ENCODE assay signal across 8 cellular contexts in the genomic region with DNA sequence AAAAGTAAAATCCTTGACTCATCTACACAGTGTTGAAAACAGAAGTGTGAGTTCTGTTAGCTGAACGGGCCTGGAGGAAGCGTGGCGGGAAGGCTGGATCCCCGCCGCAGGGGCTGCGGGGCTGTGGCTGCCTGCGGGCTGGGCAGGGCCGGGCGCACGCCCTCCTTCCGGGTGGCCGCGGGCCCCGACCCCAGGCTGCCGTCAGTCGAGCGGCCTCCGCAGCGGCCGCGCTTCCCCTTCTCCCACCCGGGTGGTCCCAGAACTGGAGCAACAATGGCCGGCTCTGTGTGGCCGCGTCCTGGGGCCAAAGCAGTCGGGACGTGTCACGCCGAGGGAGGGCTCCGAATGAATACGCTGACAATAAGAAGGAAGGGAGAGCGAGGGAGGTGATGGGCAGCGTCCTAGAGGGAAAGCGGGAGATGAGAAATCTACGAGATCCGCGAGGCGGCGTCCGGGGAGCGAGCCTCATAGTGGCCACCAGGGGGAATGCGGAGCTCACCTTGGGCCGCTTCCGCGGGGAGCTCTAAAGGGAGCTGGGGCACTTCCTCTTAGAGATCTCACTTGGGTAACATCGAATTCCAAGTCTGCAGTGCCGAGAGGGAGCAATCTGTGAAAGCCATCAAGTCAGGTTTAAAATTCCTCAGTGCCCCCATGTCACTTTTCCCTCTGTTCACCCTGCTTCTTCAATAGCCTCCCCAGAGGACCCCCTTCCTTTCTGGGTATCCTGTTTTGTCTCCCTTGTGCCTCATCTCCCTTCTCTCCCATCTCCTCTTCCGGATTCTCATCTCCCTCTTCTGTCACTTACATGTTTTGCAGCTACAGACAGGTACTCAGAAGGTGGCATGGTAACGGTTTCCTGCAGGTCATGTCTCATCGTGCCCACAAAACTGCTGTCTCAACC.
DNase-seq lines count a peak whose midpoint lies in the region; ATAC-seq and TF ChIP-seq lines count a peak whose summit lies in the region.

No MANE protein-coding gene starts in this region.

- H3K4me3 ChIP-seq in OCI-LY3 (ENCODE audit: low read length) (peak overlapping the region; percentile 99), esophagus muscularis mucosa (peak overlapping the region; percentile 61 to 66 (median 64)), mucosa of stomach (ENCODE audit: low read length) (peak overlapping the region; percentile 37)

- no peaks in the 10 kb centered on the region for H3K79me2 ChIP-seq in OCI-LY3 (ENCODE audit: low read length)

- H3K36me3 Mint-ChIP-seq in activated T-cell treated with anti-CD3 and anti-CD28 coated beads, Interleukin-2, amount 50 U/mL, for 4 hours (ENCODE audit: insufficient read depth), result no peaks in the 10 kb centered on the region

- TF ChIP-seq EP300 in esophagus muscularis mucosa (IDR thresholded peaks at IDR 0.05), result no peak

- H3K4me1 ChIP-seq in OCI-LY3 (ENCODE audit: low read length), result peaks cover 26% of the 10 kb centered on the region
- peaks cover 20 to 39% (median 34%) of the 10 kb centered on the region in 4 donors for H3K4me1 ChIP-seq in esophagus muscularis mucosa
- H3K4me1 ChIP-seq in mucosa of stomach (ENCODE audit: control insufficient read depth, insufficient read depth, low read length), result peaks cover 4% of the 10 kb centered on the region

- H3K9me3 ChIP-seq in OCI-LY3 (ENCODE audit: insufficient read depth, low read length), result no peaks in the 10 kb centered on the region
- H3K9me3 ChIP-seq in esophagus muscularis mucosa, result no peaks in the 10 kb centered on the region
- no peaks in the 10 kb centered on the region for H3K9me3 ChIP-seq in mucosa of stomach (ENCODE audit: control insufficient read depth, low read length)

- H3K9ac ChIP-seq in OCI-LY3 (ENCODE audit: low read length) (peak overlapping the region; percentile 89), mucosa of stomach (ENCODE audit: low read length) (peak overlapping the region; percentile 80)

- no peak for TF ChIP-seq POLR2A in esophagus muscularis mucosa (IDR thresholded peaks at IDR 0.05; ENCODE audit: low read depth)

- H3K27ac ChIP-seq in OCI-LY3 (ENCODE audit: low read length) (peak overlapping the region; percentile 37), esophagus muscularis mucosa (replicated peaks in 1 of 4) (peak overlapping the region; percentile 62 to 81 (median 76))

- no peaks in the 10 kb centered on the region for H3K9me3 Mint-ChIP-seq in activated T-cell treated with anti-CD3 and anti-CD28 coated beads, Interleukin-2, amount 50 U/mL, for 4 hours

- H4K20me1 ChIP-seq in OCI-LY3 (ENCODE audit: insufficient read depth, low read length), result no peaks in the 10 kb centered on the region

- peak; percentile 74 for ATAC-seq in GM21381 (IDR thresholded peaks at IDR 0.05; ENCODE audit: unreplicated experiment)
- peak; percentile 90 to 93 for ATAC-seq in activated T-cell treated with anti-CD3 and anti-CD28 coated beads, Interleukin-2, amount 50 U/mL, for 4 hours

- intact Hi-C loops in esophagus muscularis mucosa (cut with DNase I), result loop anchor here (5.0 kb wide), 1 partner anchor 183 kb away; no protein-coding TSS in a partner anchor

- peak overlapping the region; percentile 93 for H3K4me2 ChIP-seq in OCI-LY3 (ENCODE audit: low read length)

- peaks cover 12% of the 10 kb centered on the region for H3K4me1 Mint-ChIP-seq in activated T-cell treated with anti-CD3 and anti-CD28 coated beads, Interleukin-2, amount 50 U/mL, for 4 hours (ENCODE audit: low read depth)

- peak overlapping the region; percentile 85 for H3K4me3 Mint-ChIP-seq in activated T-cell treated with anti-CD3 and anti-CD28 coated beads, Interleukin-2, amount 50 U/mL, for 4 hours

- DNase-seq in Caki2 (ENCODE audit: low read depth), result peak; percentile 74
- peak; percentile 78 for DNase-seq in HT1080 (ENCODE audit: low read depth)
- peak; percentile 52 for DNase-seq in activated T-cell treated with anti-CD3 and anti-CD28 coated beads, Interleukin-2, amount 50 U/mL, for 4 hours
- DNase-seq in esophagus muscularis mucosa (ENCODE audit: extremely low spot score), result peak; percentile 95
- peak; percentile 81 for DNase-seq in stimulated activated CD8-positive, alpha-beta memory T cell treated with anti-CD3 and anti-CD28 coated beads, Interleukin-4, amount 100 ng/mL, for 48 hours

- H3K27me3 ChIP-seq in OCI-LY3 (ENCODE audit: low read depth, low read length) (no peaks in the 10 kb centered on the region), esophagus muscularis mucosa (no peaks in the 10 kb centered on the region), mucosa of stomach (ENCODE audit: control insufficient read depth, insufficient read depth, low read length) (peaks cover 5% of the 10 kb centered on the region)

- H2AFZ ChIP-seq in OCI-LY3 (ENCODE audit: low read depth, low read length), result peak overlapping the region; percentile 99

- WGBS in esophagus muscularis mucosa, result 6% methylated on average over 41 of the region's 50 CpGs

- H3K36me3 ChIP-seq in OCI-LY3 (replicated peaks; ENCODE audit: low read depth, low read length) (no peaks in the 10 kb centered on the region), esophagus muscularis mucosa (peaks cover 0 to 5% (median 0%) of the 10 kb centered on the region in 4 donors), mucosa of stomach (ENCODE audit: control insufficient read depth, insufficient read depth, low read length) (no peaks in the 10 kb centered on the region)

- TF ChIP-seq CTCF in OCI-LY3 (IDR thresholded peaks at IDR 0.05; ENCODE audit: low read depth, low read length) (peak; percentile 55), esophagus muscularis mucosa (IDR thresholded peaks at IDR 0.05) (peak; percentile 69 to 83 (median 72))

- H3K27me3 Mint-ChIP-seq in activated T-cell treated with anti-CD3 and anti-CD28 coated beads, Interleukin-2, amount 50 U/mL, for 4 hours (ENCODE audit: low read depth), result peaks cover 11% of the 10 kb centered on the region

- in situ Hi-C loops in Caki2 (cut with HindIII; ENCODE audit: low pct_unique_long_range_greater_than_20kb, low sequenced_read_pairs), result no loop called here

Comparison
In these comparisons a context has a peak if more than half of its experiments do, and no peak if none do; other contexts are left out.
1. Peak in every context shown above with its lines: DNase-seq, ATAC-seq, H3K4me3 ChIP-seq and H3K27ac ChIP-seq.
2. H3K4me3 ChIP-seq: peak in every context shown above with its lines; median percentile 99 in OCI-LY3; 64 in esophagus muscularis mucosa; 37 in mucosa of stomach.